8 cellular contexts compared by ENCODE assay signal in the genomic region with DNA sequence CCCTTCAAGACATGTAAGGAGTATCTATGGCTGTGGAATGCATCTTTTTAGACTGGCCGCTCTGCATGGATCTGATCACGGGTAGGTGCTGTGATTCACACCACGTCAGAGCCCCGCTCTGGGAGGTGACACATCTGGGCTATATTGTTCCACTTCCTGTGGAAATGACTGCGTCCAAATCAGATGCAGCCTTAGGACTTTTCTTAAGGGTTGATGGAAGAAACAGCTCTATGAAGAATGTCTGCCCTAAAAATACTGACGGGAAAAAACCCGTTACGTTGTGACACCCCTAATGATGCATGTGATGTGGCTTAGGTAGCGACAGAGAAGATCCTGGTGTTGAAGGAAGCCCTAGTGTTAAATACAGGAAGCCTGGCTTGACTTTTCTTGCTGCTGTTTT. TPM values are rescaled to one million over a fixed set of nuclear protein-coding genes. Genes with fewer than 3 reads are reported as not detected.
DNase-seq lines count a peak whose midpoint lies in the region; ATAC-seq and TF ChIP-seq lines count a peak whose summit lies in the region.

No MANE protein-coding gene starts in this region.

- intact Hi-C loops in ascending aorta (cut with DNase I) = no loop called here

- TF ChIP-seq CTCF in epithelial cell of esophagus (IDR thresholded peaks at IDR 0.05; ENCODE audit: insufficient read depth, low read depth, low read length, missing control alignments) (no peak), ascending aorta (IDR thresholded peaks at IDR 0.05) (no peak)

- H3K4me3 ChIP-seq in epithelial cell of esophagus (ENCODE audit: low read length) (no peak overlapping the region), ascending aorta (no peak overlapping the region)

- H3K36me3 ChIP-seq in ascending aorta = no peaks in the 10 kb centered on the region

- H3K27ac ChIP-seq in ascending aorta = no peak overlapping the region

- peak; percentile 95 for DNase-seq in ELR (ENCODE audit: low read depth)
- peak; percentile 67 for DNase-seq in activated CD4-positive, alpha-beta T cell treated with anti-CD3 and anti-CD28 coated beads, Interleukin-2, amount 50 U/mL, for 1 hour
- DNase-seq in epithelial cell of esophagus (ENCODE audit: low read depth) = peak; percentile 89
- DNase-seq in stimulated activated CD4-positive, alpha-beta T cell treated with anti-CD3 and anti-CD28 coated beads, Interleukin-1b, Interleukin-23, amount 100 ng/mL, for 4 hours (ENCODE audit: low read depth in 2 of 2) = peak; percentile 50 to 56
- no peak for DNase-seq in ascending aorta (ENCODE audit: low spot score in 2 of 2)
- no peak for DNase-seq in NCI-H1436 treated with DMSO at 0.1 percent for 48 hours (lab: John Stamatoyannopoulos, UW)

- no peaks in the 10 kb centered on the region for H3K9me3 ChIP-seq in ascending aorta

- peaks cover 14 to 27% of the 10 kb centered on the region in 2 donors for H3K4me1 ChIP-seq in ascending aorta

- ATAC-seq in HG02970 (IDR thresholded peaks at IDR 0.05; ENCODE audit: low FRiP score, unreplicated experiment) (no peak), GM18511 (IDR thresholded peaks at IDR 0.05; ENCODE audit: unreplicated experiment) (no peak)

- no peaks in the 10 kb centered on the region for H3K27me3 ChIP-seq in ascending aorta

RNA-seq across cellular contexts. Expression of a gene that starts 12.2 kb away (rescaled TPM):
- total RNA-seq in ascending aorta = 23.4 TPM

RNA-seq across cellular contexts. Expression of a gene that starts 27.1 kb away (rescaled TPM):
- total RNA-seq in ascending aorta = not detected

Comparison
In these comparisons a context has a peak if more than half of its experiments do, and no peak if none do; other contexts are left out.
1. DNase-seq: peak in ELR (single experiment), activated CD4-positive, alpha-beta T cell treated with anti-CD3 and anti-CD28 coated beads, Interleukin-2, amount 50 U/mL, for 1 hour (single experiment), epithelial cell of esophagus (single experiment) and stimulated activated CD4-positive, alpha-beta T cell treated with anti-CD3 and anti-CD28 coated beads, Interleukin-1b, Interleukin-23, amount 100 ng/mL, for 4 hours (2 of 2); none in ascending aorta (0 of 2) and NCI-H1436 treated with DMSO at 0.1 percent for 48 hours (single experiment).